In genomic region chr4:76898385-76898692, GRCh38 we compare ENCODE assay signal across 8 cellular contexts. TPM values are rescaled to one million over a fixed set of nuclear protein-coding genes. Genes with fewer than 3 reads are reported as not detected.
DNase-seq lines count a peak whose midpoint lies in the region; ATAC-seq and TF ChIP-seq lines count a peak whose summit lies in the region.

No MANE protein-coding gene starts in this region.

- ATAC-seq in central memory CD8-positive, alpha-beta T cell (replicated peaks; ENCODE audit: extremely low read depth, poor library complexity, severe bottlenecking) = no peak
- ATAC-seq in upper lobe of right lung (no peak), GM21717 (IDR thresholded peaks at IDR 0.05; ENCODE audit: unreplicated experiment) (no peak)

- peaks cover 24% of the 10 kb centered on the region for H3K27me3 Mint-ChIP-seq in activated naive CD4-positive, alpha-beta T cell treated with anti-CD3 and anti-CD28 coated beads, Interleukin-2, amount 50 U/mL, for 24 hours
- H3K27me3 Mint-ChIP-seq in central memory CD8-positive, alpha-beta T cell = peaks cover 12% of the 10 kb centered on the region

- no peaks in the 10 kb centered on the region for H3K9me3 Mint-ChIP-seq in activated naive CD4-positive, alpha-beta T cell treated with anti-CD3 and anti-CD28 coated beads, Interleukin-2, amount 50 U/mL, for 24 hours
- H3K9me3 Mint-ChIP-seq in central memory CD8-positive, alpha-beta T cell = no peaks in the 10 kb centered on the region

- peaks cover 13% of the 10 kb centered on the region for H3K4me1 Mint-ChIP-seq in activated naive CD4-positive, alpha-beta T cell treated with anti-CD3 and anti-CD28 coated beads, Interleukin-2, amount 50 U/mL, for 24 hours
- H3K4me1 Mint-ChIP-seq in central memory CD8-positive, alpha-beta T cell = peaks cover 13% of the 10 kb centered on the region

- peak overlapping the region; percentile 64 for H3K4me3 Mint-ChIP-seq in activated naive CD4-positive, alpha-beta T cell treated with anti-CD3 and anti-CD28 coated beads, Interleukin-2, amount 50 U/mL, for 24 hours
- H3K4me3 Mint-ChIP-seq in central memory CD8-positive, alpha-beta T cell = peak overlapping the region; percentile 33

- peaks cover 3% of the 10 kb centered on the region for H3K36me3 Mint-ChIP-seq in activated naive CD4-positive, alpha-beta T cell treated with anti-CD3 and anti-CD28 coated beads, Interleukin-2, amount 50 U/mL, for 24 hours
- no peaks in the 10 kb centered on the region for H3K36me3 Mint-ChIP-seq in central memory CD8-positive, alpha-beta T cell (ENCODE audit: insufficient read depth)

- intact Hi-C loops in upper lobe of right lung (cut with DNase I) = no loop called here

- H3K36me3 ChIP-seq in mucosa of rectum (ENCODE audit: control insufficient read depth in 2 of 2, insufficient read depth in 2 of 2, low read length in 2 of 2) (no peaks in the 10 kb centered on the region), upper lobe of right lung (no peaks in the 10 kb centered on the region)

- no peaks in the 10 kb centered on the region for H3K9me3 ChIP-seq in mucosa of rectum (ENCODE audit: control insufficient read depth in 2 of 2, low read length in 2 of 2)
- no peaks in the 10 kb centered on the region for H3K9me3 ChIP-seq in upper lobe of right lung

- H3K4me3 ChIP-seq in mucosa of rectum (ENCODE audit: low read length in 2 of 2) (peak overlapping the region; percentile 78 to 83), upper lobe of right lung (peak overlapping the region; percentile 55)

- H3K27ac ChIP-seq in mucosa of rectum (ENCODE audit: low read depth in 2 of 2, low read length in 2 of 2) = peak overlapping the region; percentile 91 to 94
- H3K27ac ChIP-seq in upper lobe of right lung = no peak overlapping the region

- no peak overlapping the region for H3K27ac Mint-ChIP-seq in activated naive CD4-positive, alpha-beta T cell treated with anti-CD3 and anti-CD28 coated beads, Interleukin-2, amount 50 U/mL, for 24 hours
- no peak overlapping the region for H3K27ac Mint-ChIP-seq in central memory CD8-positive, alpha-beta T cell (ENCODE audit: low read depth)

- peaks cover 16 to 27% of the 10 kb centered on the region in 2 donors for H3K4me1 ChIP-seq in mucosa of rectum (ENCODE audit: control insufficient read depth in 2 of 2, insufficient read depth in 2 of 2, low read length in 2 of 2)
- peaks cover 10% of the 10 kb centered on the region for H3K4me1 ChIP-seq in upper lobe of right lung

- peaks cover 0 to 8% of the 10 kb centered on the region in 2 donors for H3K27me3 ChIP-seq in mucosa of rectum (ENCODE audit: control insufficient read depth in 2 of 2, insufficient read depth in 2 of 2, low read length in 2 of 2)
- peaks cover 21% of the 10 kb centered on the region for H3K27me3 ChIP-seq in upper lobe of right lung

- no peak for TF ChIP-seq CTCF in upper lobe of right lung (IDR thresholded peaks at IDR 0.05)

- no peak for DNase-seq in activated naive CD4-positive, alpha-beta T cell (lab: John Stamatoyannopoulos, UW)
- no peak for DNase-seq in central memory CD8-positive, alpha-beta T cell (ENCODE audit: low spot score in 2 of 2)
- DNase-seq in upper lobe of right lung (no peak), occipital lobe (lab: John Stamatoyannopoulos, UW) (no peak), NK-92 (lab: John Stamatoyannopoulos, UW; ENCODE audit: unreplicated experiment) (no peak)

- peak overlapping the region; percentile 24 to 67 for H3K9ac ChIP-seq in mucosa of rectum (ENCODE audit: low read depth in 1 of 2, low read length in 2 of 2)

RNA-seq across cellular contexts. Expression of gene SOWAHB, which starts 0.4 kb away (rescaled TPM):
- total RNA-seq in upper lobe of right lung (2.5 TPM), occipital lobe (5.5 TPM)

RNA-seq across cellular contexts. Expression of gene SEPTIN11, which starts 51.2 kb away (rescaled TPM):
- total RNA-seq in upper lobe of right lung (112 TPM), occipital lobe (244 TPM)
